ENCODE assay signal across 8 cellular contexts in genomic region chr12:56129210-56129691, GRCh38. TPM values are rescaled to one million over a fixed set of nuclear protein-coding genes. Genes with fewer than 3 reads are reported as not detected.
DNase-seq lines count a peak whose midpoint lies in the region; ATAC-seq, FAIRE-seq and TF ChIP-seq lines count a peak whose summit lies in the region.

No MANE protein-coding gene starts in this region.

- peak overlapping the region; percentile 96 to 98 for H3K4me2 ChIP-seq in H1 (ENCODE audit: insufficient read depth in 1 of 2, low read depth in 2 of 2, low read length in 2 of 2)

- H2BK12ac ChIP-seq in H1 (ENCODE audit: low read depth, low read length): no peak overlapping the region

- no peak overlapping the region for H3K18ac ChIP-seq in H1 (ENCODE audit: extremely low read depth, low read length)

- no peaks in the 10 kb centered on the region for H3K27me3 ChIP-seq in CD4-positive, alpha-beta T cell (ENCODE audit: control insufficient read depth, insufficient read depth, low read length)
- H3K27me3 ChIP-seq in H1 (replicated peaks in 1 of 4; ENCODE audit: control insufficient read depth in 3 of 4, extremely low read depth in 1 of 4, insufficient read depth in 3 of 4, low read length in 3 of 4): no peaks in the 10 kb centered on the region

- peaks cover 12% of the 10 kb centered on the region for H3K23me2 ChIP-seq in H1 (ENCODE audit: low read depth, low read length)

- no peak overlapping the region for H3K23ac ChIP-seq in H1 (ENCODE audit: insufficient read length)

- H3K4me3 ChIP-seq in H1 (ENCODE audit: extremely low read depth in 1 of 4, insufficient read depth in 2 of 4, low read depth in 3 of 4, low read length in 4 of 4): peak overlapping the region; percentile 79 to 95 (median 90)

- FAIRE-seq in H1 (lab: Jason Lieb, UNC): no peak

- H4K20me1 ChIP-seq in H1 (replicated peaks in 1 of 2; ENCODE audit: control insufficient read depth in 1 of 2, insufficient read depth in 2 of 2, low read length in 2 of 2): peaks cover 0 to 2% of the 10 kb centered on the region in 2 experiments

- no peak overlapping the region for H2BK20ac ChIP-seq in H1 (ENCODE audit: low read length)

- no peaks in the 10 kb centered on the region for H3K9me3 Mint-ChIP-seq in CD4-positive, alpha-beta T cell
- H3K9me3 Mint-ChIP-seq in stimulated activated naive B cell treated with anti-CD40 and anti-IgM and Interleukin-4, amounts not matched to agents 10 μg/mL and 1 μg/mL and 100 μg/mL, for 72 hours: no peaks in the 10 kb centered on the region

- CTCF ChIA-PET in CD4-positive, alpha-beta T cell (lab: Charles Lee): interaction anchor here (2.2 to 9.6 kb wide), 3 partner anchors 22 to 82 kb away, joined by 8 to 138 read pairs (median 36); partner anchors contain the start of genes MYL6B and SMARCC2
- CTCF ChIA-PET in H1 (lab: Charles Lee; ENCODE audit: partially characterized antibody): interaction anchor here (1.0 to 5.4 kb wide), 6 partner anchors 10 to 1324 kb away, joined by 3 to 46 read pairs (median 6); partner anchors contain the start of genes ANKRD52 and ZC3H10

- H3K27ac ChIP-seq in CD4-positive, alpha-beta T cell (ENCODE audit: low read depth, low read length): peak overlapping the region; percentile 77
- no peak overlapping the region for H3K27ac ChIP-seq in H1 (ENCODE audit: low read depth, low read length)

- intact Hi-C loops in CD4-positive, alpha-beta T cell (cut with DNase I, micrococcal nuclease): loop anchor here in 1 of 2 experiments (2.0 to 5.0 kb wide), 2 partner anchors 22 to 387 kb away; partner anchors contain the start of gene GDF11

- peak overlapping the region; percentile 92 to 93 (median 92) for H3K9ac ChIP-seq in H1 (replicated peaks in 1 of 4; ENCODE audit: extremely low read depth in 1 of 4, low read depth in 3 of 4, low read length in 3 of 4)

- no peak overlapping the region for H3K4ac ChIP-seq in H1 (replicated peaks; ENCODE audit: insufficient read length, low read depth, low read length)

- H3K4me1 Mint-ChIP-seq in CD4-positive, alpha-beta T cell (ENCODE audit: low read depth): peaks cover 73% of the 10 kb centered on the region
- H3K4me1 Mint-ChIP-seq in stimulated activated naive B cell treated with anti-CD40 and anti-IgM and Interleukin-4, amounts not matched to agents 10 μg/mL and 1 μg/mL and 100 μg/mL, for 72 hours: peaks cover 43 to 67% of the 10 kb centered on the region in 2 donors

- peak overlapping the region; percentile 33; the same call in 1 of the 2 replicates for H2BK15ac ChIP-seq in H1 (ENCODE audit: low read length)

- H3K9me3 ChIP-seq in CD4-positive, alpha-beta T cell (ENCODE audit: control insufficient read depth, low read length): no peaks in the 10 kb centered on the region
- no peaks in the 10 kb centered on the region; a peak in 1 of 4 replicates for H3K9me3 ChIP-seq in H1 (ENCODE audit: insufficient read depth in 2 of 2, low read depth in 1 of 2, low read length in 1 of 2)

- no peaks in the 10 kb centered on the region for H3K27me3 Mint-ChIP-seq in CD4-positive, alpha-beta T cell
- no peaks in the 10 kb centered on the region for H3K27me3 Mint-ChIP-seq in stimulated activated naive B cell treated with anti-CD40 and anti-IgM and Interleukin-4, amounts not matched to agents 10 μg/mL and 1 μg/mL and 100 μg/mL, for 72 hours

- no peak overlapping the region for H2BK120ac ChIP-seq in H1 (replicated peaks; ENCODE audit: low read depth, low read length)

- H3K27ac Mint-ChIP-seq in CD4-positive, alpha-beta T cell: peak overlapping the region; percentile 86
- H3K27ac Mint-ChIP-seq in stimulated activated naive B cell treated with anti-CD40 and anti-IgM and Interleukin-4, amounts not matched to agents 10 μg/mL and 1 μg/mL and 100 μg/mL, for 72 hours: peak overlapping the region; percentile 96

- no peak overlapping the region for H3K14ac ChIP-seq in H1 (ENCODE audit: insufficient read length)

- H2AFZ ChIP-seq in H1 (ENCODE audit: low read length): no peak overlapping the region

- H2AK5ac ChIP-seq in H1 (ENCODE audit: low read depth, low read length): no peak overlapping the region

- H3K79me2 ChIP-seq in H1 (ENCODE audit: control insufficient read depth in 1 of 2, insufficient read depth in 2 of 2, low read length in 2 of 2): peaks cover 0 to 10% of the 10 kb centered on the region in 2 experiments; a peak in 1 of 4 replicates

- H3K79me1 ChIP-seq in H1 (ENCODE audit: low read depth, low read length): no peaks in the 10 kb centered on the region

- WGBS in H1 (ENCODE audit: extremely low coverage in 1 of 2, insufficient coverage in 1 of 2, insufficient read length in 1 of 2, insufficient replicate concordance in 2 of 2, low coverage in 1 of 2, low lambda C conversion rate in 2 of 2, missing lambda C conversion rate in 1 of 2), 2 experiments: 4% methylated on average over 22 of the region's 27 CpGs; no CpG with 5 or more reads in 1 of the 2 experiments

- TF ChIP-seq EP300 in H1 (IDR thresholded peaks at IDR 0.05; ENCODE audit: borderline replicate concordance in 1 of 2, low read depth in 2 of 2, low read length in 2 of 2): no peak

- no peak overlapping the region for H3K56ac ChIP-seq in H1 (replicated peaks; ENCODE audit: insufficient read length, low read depth, low read length)

- H4K8ac ChIP-seq in H1 (ENCODE audit: extremely low read depth, insufficient read depth, low read length): no peak overlapping the region; the same call in 1 of the 2 replicates

- H3K36me3 Mint-ChIP-seq in CD4-positive, alpha-beta T cell (ENCODE audit: low read depth): peaks cover 64% of the 10 kb centered on the region
- H3K36me3 Mint-ChIP-seq in stimulated activated naive B cell treated with anti-CD40 and anti-IgM and Interleukin-4, amounts not matched to agents 10 μg/mL and 1 μg/mL and 100 μg/mL, for 72 hours: peaks cover 33 to 39% of the 10 kb centered on the region in 2 donors

- TF ChIP-seq CTCF in CD4-positive, alpha-beta T cell (IDR thresholded peaks at IDR 0.05): no peak
- no peak for TF ChIP-seq CTCF in H1 (IDR thresholded peaks at IDR 0.05; ENCODE audit: control extremely low read depth in 1 of 3, insufficient read depth in 1 of 3, low read depth in 1 of 3, low read length in 3 of 3)

- H2BK5ac ChIP-seq in H1 (ENCODE audit: low read depth, low read length): 0 out of 2 replicates have a peak overlapping the region, but pooled peaks have one; percentile 90

- peak overlapping the region; percentile 97 for H3K4me3 Mint-ChIP-seq in CD4-positive, alpha-beta T cell
- peak overlapping the region; percentile 98 to 100 for H3K4me3 Mint-ChIP-seq in stimulated activated naive B cell treated with anti-CD40 and anti-IgM and Interleukin-4, amounts not matched to agents 10 μg/mL and 1 μg/mL and 100 μg/mL, for 72 hours

- peak; percentile 48 to 77 (median 67) for DNase-seq in CD4-positive, alpha-beta T cell
- peak; percentile 62 for DNase-seq in NCI-H748 treated with DMSO at 0.1 percent for 48 hours (lab: John Stamatoyannopoulos, UW)
- peak; percentile 89 for DNase-seq in activated CD8-positive, alpha-beta memory T cell treated with anti-CD3 and anti-CD28 coated beads for 24 hours
- peak in 1 of 2 experiments; percentile 72 for DNase-seq in H1 (ENCODE audit: low read depth in 1 of 2, low spot score in 2 of 2)
- peak; percentile 47 for DNase-seq in mucosa of gallbladder (ENCODE audit: low spot score)
- peak; percentile 58 for DNase-seq in stimulated activated naive B cell treated with anti-CD40 and anti-IgM and Interleukin-4, amounts not matched to agents 10 μg/mL and 1 μg/mL and 100 μg/mL, for 72 hours

- H4K91ac ChIP-seq in H1 (replicated peaks; ENCODE audit: insufficient read length, low read length): no peak overlapping the region

- peak; percentile 13 for ATAC-seq in CD4-positive, alpha-beta T cell (ENCODE audit: poor library complexity)
- peak; percentile 35 for ATAC-seq in GM21528 (IDR thresholded peaks at IDR 0.05; ENCODE audit: low FRiP score, unreplicated experiment)
- ATAC-seq in stimulated activated naive B cell treated with anti-CD40 and anti-IgM and Interleukin-4, amounts not matched to agents 10 μg/mL and 1 μg/mL and 100 μg/mL, for 72 hours (replicated peaks): peak; percentile 33 to 40
- ATAC-seq in GM21576 (IDR thresholded peaks at IDR 0.05; ENCODE audit: unreplicated experiment): no peak

- peaks cover 0 to 13% (median 5%) of the 10 kb centered on the region in 4 experiments; a peak in 5 of 7 replicates for H3K4me1 ChIP-seq in H1 (replicated peaks in 1 of 4; ENCODE audit: control insufficient read depth in 3 of 4, insufficient read depth in 4 of 4, low read length in 3 of 4)

- no peak overlapping the region for H4K5ac ChIP-seq in H1 (ENCODE audit: insufficient read length, low read depth, low read length)

- peaks cover 11 to 39% (median 33%) of the 10 kb centered on the region in 4 experiments for H3K36me3 ChIP-seq in H1 (ENCODE audit: control insufficient read depth in 2 of 4, insufficient read depth in 4 of 4, low read length in 3 of 4)

- peak in 1 of 2 experiments; percentile 48; a peak in 1 of 3 replicates for TF ChIP-seq POLR2A in H1 (IDR thresholded peaks at IDR 0.05; ENCODE audit: control extremely low read depth in 1 of 2, low read depth in 2 of 2, low read length in 2 of 2)

- no peak for TF ChIP-seq RAD21 in H1 (IDR thresholded peaks at IDR 0.05 in 1 of 2, conservative IDR thresholded peaks at IDR 0.05 in 1 of 2; ENCODE audit: low read depth in 2 of 2, low read length in 2 of 2)

- POLR2A ChIA-PET in CD4-positive, alpha-beta T cell (lab: Charles Lee): interaction anchor here (0.9 to 6.5 kb wide), 15 partner anchors 8 to 335 kb away, joined by 4 to 133 read pairs (median 7); partner anchors contain the start of genes CNPY2, MYL6, MYL6B and PA2G4
- POLR2A ChIA-PET in H1 (lab: Charles Lee; ENCODE audit: partially characterized antibody): interaction anchor here (0.9 to 5.3 kb wide), 7 partner anchors 12 to 93 kb away, joined by 3 to 161 read pairs (median 21); partner anchors contain the start of genes MYL6B, PA2G4, RNF41 and RPL41

RNA-seq across cellular contexts. Expression of gene ESYT1, which starts 1.2 kb away (rescaled TPM):
- 10 to 100 TPM; 88.5 to 90.3 TPM for total RNA-seq in CD4-positive, alpha-beta T cell
- 85.1 and 86.9 TPM in 2 replicates for total RNA-seq in H1 (2021; fragmentation: NEBNext Ultra II Directional; extraction: Animal tissue kit (Norgen Biotek cat#: 25700))
- 165 and 174 TPM in 2 replicates for polyA plus RNA-seq in H1 (2011; rRNA removed)
- 109 TPM for polyA plus RNA-seq in H1 (2011; cell fraction: cytosol; rRNA removed)
- 167 TPM for polyA plus RNA-seq in H1 (2011; cell fraction: nucleus; rRNA removed)
- 58.5 to 85.3 TPM (median 79.3 TPM) in 4 replicates for polyA plus RNA-seq in H1 (2012, experiment 1 of 2)
- 88.6 TPM for polyA plus RNA-seq in H1 (2012, experiment 2 of 2)
- polyA plus RNA-seq in H1 (2013, experiment 1 of 2): 133 TPM
- 120 TPM for polyA plus RNA-seq in H1 (2013, experiment 2 of 2)
- polyA minus RNA-seq in H1 (2011; rRNA and poly(A)+ RNA removed): 180 and 199 TPM in 2 replicates
- polyA minus RNA-seq in H1 (2011; cell fraction: cytosol; rRNA and poly(A)+ RNA removed): 107 TPM
- 81.1 TPM for polyA minus RNA-seq in H1 (2011; cell fraction: nucleus; rRNA and poly(A)+ RNA removed)
- total RNA-seq in mucosa of gallbladder: 111 TPM

RNA-seq across cellular contexts. Expression of gene ZC3H10, which starts 11.2 kb away (rescaled TPM):
- total RNA-seq in CD4-positive, alpha-beta T cell: 1 to 10 TPM; 6.3 to 8.9 TPM
- 11.2 and 12.5 TPM in 2 replicates for total RNA-seq in H1 (2021; fragmentation: NEBNext Ultra II Directional; extraction: Animal tissue kit (Norgen Biotek cat#: 25700))
- 4.0 and 5.1 TPM in 2 replicates for polyA plus RNA-seq in H1 (2011; rRNA removed)
- polyA plus RNA-seq in H1 (2011; cell fraction: cytosol; rRNA removed): 4.3 TPM
- 7.6 TPM for polyA plus RNA-seq in H1 (2011; cell fraction: nucleus; rRNA removed)
- polyA plus RNA-seq in H1 (2012, experiment 1 of 2): 4.6 to 7.7 TPM (median 5.1 TPM) in 4 replicates
- 3.7 TPM for polyA plus RNA-seq in H1 (2012, experiment 2 of 2)
- polyA plus RNA-seq in H1 (2013, experiment 1 of 2): 4.2 TPM
- 3.9 TPM for polyA plus RNA-seq in H1 (2013, experiment 2 of 2)
- 10.7 and 15.3 TPM in 2 replicates for polyA minus RNA-seq in H1 (2011; rRNA and poly(A)+ RNA removed)
- 7.1 TPM for polyA minus RNA-seq in H1 (2011; cell fraction: cytosol; rRNA and poly(A)+ RNA removed)
- 34.0 TPM for polyA minus RNA-seq in H1 (2011; cell fraction: nucleus; rRNA and poly(A)+ RNA removed)
- 5.4 TPM for total RNA-seq in mucosa of gallbladder

RNA-seq across cellular contexts. Expression of gene RPL41, which starts 12.8 kb away (rescaled TPM):
- 1,000 to 10,000 TPM; 5,865 to 5,989 TPM for total RNA-seq in CD4-positive, alpha-beta T cell
- 4,440 and 4,619 TPM in 2 replicates for total RNA-seq in H1 (2021; fragmentation: NEBNext Ultra II Directional; extraction: Animal tissue kit (Norgen Biotek cat#: 25700))
- 10,552 and 16,488 TPM in 2 replicates for polyA plus RNA-seq in H1 (2011; rRNA removed)
- 15,274 TPM for polyA plus RNA-seq in H1 (2011; cell fraction: cytosol; rRNA removed)
- 5,028 TPM for polyA plus RNA-seq in H1 (2011; cell fraction: nucleus; rRNA removed)
- polyA plus RNA-seq in H1 (2012, experiment 1 of 2): 8,984 to 12,435 TPM (median 10,789 TPM) in 4 replicates
- 8,788 TPM for polyA plus RNA-seq in H1 (2012, experiment 2 of 2)
- 16,458 TPM for polyA plus RNA-seq in H1 (2013, experiment 1 of 2)
- polyA plus RNA-seq in H1 (2013, experiment 2 of 2): 15,195 TPM
- 1,518 and 2,159 TPM in 2 replicates for polyA minus RNA-seq in H1 (2011; rRNA and poly(A)+ RNA removed)
- 1,097 TPM for polyA minus RNA-seq in H1 (2011; cell fraction: cytosol; rRNA and poly(A)+ RNA removed)
- polyA minus RNA-seq in H1 (2011; cell fraction: nucleus; rRNA and poly(A)+ RNA removed): 1,566 TPM
- total RNA-seq in mucosa of gallbladder: 2,534 TPM

RNA-seq across cellular contexts. Expression of gene MYL6B, which starts 23.1 kb away (rescaled TPM):
- 1 to 10 TPM; 6.2 to 6.4 TPM for total RNA-seq in CD4-positive, alpha-beta T cell
- total RNA-seq in H1 (2021; fragmentation: NEBNext Ultra II Directional; extraction: Animal tissue kit (Norgen Biotek cat#: 25700)): 162 and 163 TPM in 2 replicates
- polyA plus RNA-seq in H1 (2011; rRNA removed): 146 and 202 TPM in 2 replicates
- 203 TPM for polyA plus RNA-seq in H1 (2011; cell fraction: cytosol; rRNA removed)
- polyA plus RNA-seq in H1 (2011; cell fraction: nucleus; rRNA removed): 101 TPM
- polyA plus RNA-seq in H1 (2012, experiment 1 of 2): 157 to 234 TPM (median 189 TPM) in 4 replicates
- polyA plus RNA-seq in H1 (2012, experiment 2 of 2): 181 TPM
- 142 TPM for polyA plus RNA-seq in H1 (2013, experiment 1 of 2)
- 154 TPM for polyA plus RNA-seq in H1 (2013, experiment 2 of 2)
- 25.3 and 42.8 TPM in 2 replicates for polyA minus RNA-seq in H1 (2011; rRNA and poly(A)+ RNA removed)
- 43.2 TPM for polyA minus RNA-seq in H1 (2011; cell fraction: cytosol; rRNA and poly(A)+ RNA removed)
- polyA minus RNA-seq in H1 (2011; cell fraction: nucleus; rRNA and poly(A)+ RNA removed): 35.9 TPM
- total RNA-seq in mucosa of gallbladder: 53.7 TPM

RNA-seq across cellular contexts. Expression of gene PA2G4, which starts 24.9 kb away (rescaled TPM):
- 10 to 100 TPM; 51.0 to 61.0 TPM for total RNA-seq in CD4-positive, alpha-beta T cell
- total RNA-seq in H1 (2021; fragmentation: NEBNext Ultra II Directional; extraction: Animal tissue kit (Norgen Biotek cat#: 25700)): 237 and 242 TPM in 2 replicates
- polyA plus RNA-seq in H1 (2011; rRNA removed): 100 and 159 TPM in 2 replicates
- polyA plus RNA-seq in H1 (2011; cell fraction: cytosol; rRNA removed): 270 TPM
- polyA plus RNA-seq in H1 (2011; cell fraction: nucleus; rRNA removed): 92.3 TPM
- 246 to 284 TPM (median 256 TPM) in 4 replicates for polyA plus RNA-seq in H1 (2012, experiment 1 of 2)
- polyA plus RNA-seq in H1 (2012, experiment 2 of 2): 222 TPM
- 251 TPM for polyA plus RNA-seq in H1 (2013, experiment 1 of 2)
- 249 TPM for polyA plus RNA-seq in H1 (2013, experiment 2 of 2)
- 112 and 145 TPM in 2 replicates for polyA minus RNA-seq in H1 (2011; rRNA and poly(A)+ RNA removed)
- 102 TPM for polyA minus RNA-seq in H1 (2011; cell fraction: cytosol; rRNA and poly(A)+ RNA removed)
- 72.8 TPM for polyA minus RNA-seq in H1 (2011; cell fraction: nucleus; rRNA and poly(A)+ RNA removed)
- 64.9 TPM for total RNA-seq in mucosa of gallbladder
